In genomic region chr2:69122271-69122670, GRCh38 we compare ENCODE assay signal across 14 cellular contexts.
DNase-seq lines count a peak whose midpoint lies in the region; ATAC-seq and TF ChIP-seq lines count a peak whose summit lies in the region.
"Had no signal": no experiment of that assay in that cellular context is flagged by ENCODE, and none has a peak within 500 bp of the region (broad histone marks: within the 10 kb centered on the region; RNA-seq: fewer than 3 reads in every experiment).

No MANE protein-coding gene starts in this region.

- no peaks in the 10 kb centered on the region for H3K36me3 Mint-ChIP-seq in activated T-helper 17 cell treated with anti-CD3 and anti-CD28 coated beads, Interleukin-2, amount 50 U/mL, for 72 hours (ENCODE audit: low read depth)

- peak; percentile 49 for ATAC-seq in activated T-helper 17 cell treated with anti-CD3 and anti-CD28 coated beads, Interleukin-2, amount 50 U/mL, for 72 hours (replicated peaks)
- ATAC-seq in thoracic aorta (ENCODE audit: insufficient number of reproducible peaks, low FRiP score, low read depth) (no peak), GM19395 (IDR thresholded peaks at IDR 0.05; ENCODE audit: unreplicated experiment) (no peak)

- H3K4me1 ChIP-seq in thoracic aorta (ENCODE audit: control insufficient read depth in 1 of 2, low read depth in 2 of 2), result peaks cover 27 to 60% of the 10 kb centered on the region in 2 donors

- no peaks in the 10 kb centered on the region for H3K9me3 ChIP-seq in thoracic aorta

- H3K27me3 ChIP-seq in thoracic aorta (replicated peaks; ENCODE audit: insufficient read depth), result no peaks in the 10 kb centered on the region

- H3K4me1 Mint-ChIP-seq in activated T-helper 17 cell treated with anti-CD3 and anti-CD28 coated beads, Interleukin-2, amount 50 U/mL, for 72 hours, result no peaks in the 10 kb centered on the region

- no peak overlapping the region for H3K4me3 Mint-ChIP-seq in activated T-helper 17 cell treated with anti-CD3 and anti-CD28 coated beads, Interleukin-2, amount 50 U/mL, for 72 hours
- H3K4me3 Mint-ChIP-seq: activated T-cell treated with anti-CD3 and anti-CD28 coated beads, Interleukin-2, amount 50 U/mL, for 24 hours had no signal

- no peaks in the 10 kb centered on the region for H3K9me3 Mint-ChIP-seq in activated T-helper 17 cell treated with anti-CD3 and anti-CD28 coated beads, Interleukin-2, amount 50 U/mL, for 72 hours
- H3K9me3 Mint-ChIP-seq: activated T-cell treated with anti-CD3 and anti-CD28 coated beads, Interleukin-2, amount 50 U/mL, for 24 hours had no signal

- no peak overlapping the region for H3K27ac Mint-ChIP-seq in activated T-helper 17 cell treated with anti-CD3 and anti-CD28 coated beads, Interleukin-2, amount 50 U/mL, for 72 hours
- H3K27ac Mint-ChIP-seq: activated T-cell treated with anti-CD3 and anti-CD28 coated beads, Interleukin-2, amount 50 U/mL, for 24 hours had no signal

- no peak for TF ChIP-seq CTCF in fibroblast of villous mesenchyme (IDR thresholded peaks at IDR 0.05; ENCODE audit: insufficient read depth, low read depth, low read length)
- TF ChIP-seq CTCF in thoracic aorta (IDR thresholded peaks at IDR 0.05), result no peak

- DNase-seq in DMS53 (lab: John Stamatoyannopoulos, UW) (peak; percentile 22), DMS53 treated with DMSO at 0.1 percent for 48 hours (lab: John Stamatoyannopoulos, UW; ENCODE audit: unreplicated experiment) (no peak), fibroblast of villous mesenchyme (ENCODE audit: low read depth) (peak; percentile 46), thoracic aorta (ENCODE audit: low spot score) (no peak), erythroblast (lab: John Stamatoyannopoulos, UW) (no peak), NCI-H1092 (lab: John Stamatoyannopoulos, UW) (no peak)
- DNase-seq: activated CD4-positive, alpha-beta T cell treated with anti-CD3 and anti-CD28 coated beads for 1 hour; activated T-cell treated with anti-CD3 and anti-CD28 coated beads, Interleukin-2, amount 50 U/mL, for 24 hours; anterior cingulate cortex; hypothalamus; substantia nigra had no signal

- peak overlapping the region; percentile 37 to 61 for H3K27ac ChIP-seq in thoracic aorta
- H3K27ac ChIP-seq: 22Rv1 had no signal

- H3K4me3 ChIP-seq in fibroblast of villous mesenchyme (ENCODE audit: low read depth, low read length) (no peak overlapping the region), thoracic aorta (no peak overlapping the region)

- no peak for TF ChIP-seq POLR2A in erythroblast (IDR thresholded peaks at IDR 0.05; ENCODE audit: low read length)

- H3K27me3 Mint-ChIP-seq in activated T-helper 17 cell treated with anti-CD3 and anti-CD28 coated beads, Interleukin-2, amount 50 U/mL, for 72 hours, result peaks cover 20% of the 10 kb centered on the region

- H3K36me3 ChIP-seq in thoracic aorta, result peaks cover 8% of the 10 kb centered on the region

Comparison
In these comparisons a context has a peak if more than half of its experiments do, and no peak if none do; other contexts are left out.
1. DNase-seq: peak in DMS53 (single experiment) and fibroblast of villous mesenchyme (single experiment); none in DMS53 treated with DMSO at 0.1 percent for 48 hours (single experiment), thoracic aorta (single experiment), erythroblast (0 of 2) and NCI-H1092 (single experiment).